9 cellular contexts compared by ENCODE assay signal in genomic region chr6:26223677-26224546, GRCh38.
DNase-seq lines count a peak whose midpoint lies in the region; ATAC-seq and TF ChIP-seq lines count a peak whose summit lies in the region.
"Had no signal": no experiment of that assay in that cellular context is flagged by ENCODE, and none has a peak within 500 bp of the region (broad histone marks: within the 10 kb centered on the region; RNA-seq: fewer than 3 reads in every experiment).

No MANE protein-coding gene starts in this region.

- H3K9me3 Mint-ChIP-seq in chondrocyte (ENCODE audit: low read depth) = no peaks in the 10 kb centered on the region
- H3K9me3 Mint-ChIP-seq: dendritic cell treated with granulocyte-macrophage colony-stimulating factor and Interleukin-4, amounts not matched to agents 40 ng/mL and 50 ng/mL, for 4 days had no signal

- H3K36me3 Mint-ChIP-seq in chondrocyte (ENCODE audit: low read depth) = no peaks in the 10 kb centered on the region

- peaks cover 4 to 6% of the 10 kb centered on the region in 2 donors for H3K9me3 ChIP-seq in ascending aorta
- H3K9me3 ChIP-seq in right atrium auricular region = peaks cover 0 to 6% of the 10 kb centered on the region in 2 donors

- H3K4me3 ChIP-seq in ascending aorta (peak overlapping the region; percentile 64 to 65), right atrium auricular region (peak overlapping the region; percentile 56 to 57)

- TF ChIP-seq CTCF in ascending aorta (IDR thresholded peaks at IDR 0.05) (no peak), right atrium auricular region (IDR thresholded peaks at IDR 0.05) (no peak), chondrocyte (IDR thresholded peaks at IDR 0.05) (no peak)

- no peaks in the 10 kb centered on the region for H3K27me3 Mint-ChIP-seq in chondrocyte (ENCODE audit: low read depth)
- H3K27me3 Mint-ChIP-seq: dendritic cell treated with granulocyte-macrophage colony-stimulating factor and Interleukin-4, amounts not matched to agents 40 ng/mL and 50 ng/mL, for 4 days had no signal

- H3K27ac ChIP-seq in ascending aorta (peak overlapping the region; percentile 82 to 92), right atrium auricular region (peak overlapping the region; percentile 82 to 95)

- H3K4me1 Mint-ChIP-seq in chondrocyte (ENCODE audit: low read depth) = peaks cover 3% of the 10 kb centered on the region

- H3K4me1 ChIP-seq in ascending aorta (no peaks in the 10 kb centered on the region), right atrium auricular region (peaks cover 0 to 9% of the 10 kb centered on the region in 2 donors)

- peak; percentile 66 for ATAC-seq in GM21528 (IDR thresholded peaks at IDR 0.05; ENCODE audit: low FRiP score, unreplicated experiment)

- H3K27me3 ChIP-seq in ascending aorta (no peaks in the 10 kb centered on the region), right atrium auricular region (no peaks in the 10 kb centered on the region)

- H3K27ac Mint-ChIP-seq in chondrocyte (ENCODE audit: unreplicated experiment) = no peak overlapping the region
- H3K27ac Mint-ChIP-seq: dendritic cell treated with granulocyte-macrophage colony-stimulating factor and Interleukin-4, amounts not matched to agents 40 ng/mL and 50 ng/mL, for 4 days had no signal

- no peak overlapping the region for H3K4me3 Mint-ChIP-seq in chondrocyte (ENCODE audit: unreplicated experiment)
- H3K4me3 Mint-ChIP-seq: dendritic cell treated with granulocyte-macrophage colony-stimulating factor and Interleukin-4, amounts not matched to agents 40 ng/mL and 50 ng/mL, for 4 days had no signal

- DNase-seq in DMS79 (lab: John Stamatoyannopoulos, UW) (peak; percentile 88), KG1 (lab: John Stamatoyannopoulos, UW) (peak; percentile 80), SHP77 treated with DMSO at 0.1 percent for 48 hours (lab: John Stamatoyannopoulos, UW) (peak; percentile 97), ascending aorta (ENCODE audit: low spot score in 2 of 2) (peak in 1 of 2 donors; percentile 87), right atrium auricular region (ENCODE audit: low spot score) (no peak), renal cortical epithelial cell (ENCODE audit: low read depth) (peak; percentile 100), chondrocyte (ENCODE audit: low spot score) (no peak)

- no peaks in the 10 kb centered on the region for H3K36me3 ChIP-seq in ascending aorta
- no peaks in the 10 kb centered on the region for H3K36me3 ChIP-seq in right atrium auricular region

- intact Hi-C loops in ascending aorta (cut with DNase I) = loop anchor here (2.0 to 10.0 kb wide), 3 partner anchors 17 to 1611 kb away; a partner anchor contains a TSS

Comparison
In these comparisons a context has a peak if more than half of its experiments do, and no peak if none do; other contexts are left out.
1. DNase-seq: peak in DMS79 (single experiment), KG1 (single experiment), SHP77 treated with DMSO at 0.1 percent for 48 hours (single experiment) and renal cortical epithelial cell (single experiment); none in right atrium auricular region (single experiment) and chondrocyte (single experiment).